Comparison of ENCODE assay signal across 8 cellular contexts in genomic region chr1:175000697-175001187, GRCh38. TPM values are rescaled to one million over a fixed set of nuclear protein-coding genes. Genes with fewer than 3 reads are reported as not detected.
DNase-seq lines count a peak whose midpoint lies in the region; ATAC-seq and TF ChIP-seq lines count a peak whose summit lies in the region.

No MANE protein-coding gene starts in this region.

- H3K9ac ChIP-seq in BLaER1, result peak overlapping the region; percentile 98

- TF ChIP-seq CTCF in LNCaP clone FGC (IDR thresholded peaks at IDR 0.05; ENCODE audit: control insufficient read depth, extremely low read depth, insufficient read depth), result no peak
- no peak for TF ChIP-seq CTCF in choroid plexus epithelial cell (conservative IDR thresholded peaks at IDR 0.05; ENCODE audit: low read depth, low read length)

- H3K4me3 ChIP-seq in BLaER1, result peak overlapping the region; percentile 98
- H3K4me3 ChIP-seq in LNCaP clone FGC (ENCODE audit: low read depth, low read length), result peak overlapping the region; percentile 91
- H3K4me3 ChIP-seq in choroid plexus epithelial cell (ENCODE audit: low read depth, low read length), result peak overlapping the region; percentile 83
- peak overlapping the region; percentile 90 to 98 for H3K4me3 ChIP-seq in muscle layer of duodenum (ENCODE audit: low read depth in 1 of 2, low read length in 2 of 2)

- H3K27me3 ChIP-seq in BLaER1 (no peaks in the 10 kb centered on the region), muscle layer of duodenum (ENCODE audit: low read depth, low read length) (no peaks in the 10 kb centered on the region)

- H3K4me2 ChIP-seq in BLaER1, result peak overlapping the region; percentile 86

- ATAC-seq in HG03280 (IDR thresholded peaks at IDR 0.05; ENCODE audit: unreplicated experiment), result no peak
- ATAC-seq in GM19023 (IDR thresholded peaks at IDR 0.05; ENCODE audit: unreplicated experiment), result no peak

- H4K20me1 ChIP-seq in BLaER1, result peaks cover 57% of the 10 kb centered on the region

- DNase-seq in LNCaP clone FGC (ENCODE audit: low read depth), result no peak
- no peak for DNase-seq in choroid plexus epithelial cell (ENCODE audit: low read depth)
- no peak for DNase-seq in occipital lobe (lab: John Stamatoyannopoulos, UW)
- no peak for DNase-seq in NCI-H2029 treated with DMSO at 0.1 percent for 48 hours (lab: John Stamatoyannopoulos, UW)

- H3K4me1 ChIP-seq in BLaER1 (peaks cover 35% of the 10 kb centered on the region), muscle layer of duodenum (ENCODE audit: control insufficient read depth in 1 of 2, insufficient read depth in 2 of 2, low read length in 2 of 2) (peaks cover 4 to 20% of the 10 kb centered on the region in 2 donors)

- H3K9me3 ChIP-seq in BLaER1 (peaks cover 4% of the 10 kb centered on the region; the same call in 1 of the 2 replicates), muscle layer of duodenum (ENCODE audit: control insufficient read depth in 1 of 2, low read length in 2 of 2) (no peaks in the 10 kb centered on the region)

- peaks cover 22% of the 10 kb centered on the region for H3K36me3 ChIP-seq in BLaER1
- H3K36me3 ChIP-seq in muscle layer of duodenum (ENCODE audit: control insufficient read depth in 1 of 2, insufficient read depth in 2 of 2, low read length in 2 of 2), result peaks cover 6 to 10% of the 10 kb centered on the region in 2 donors

- H3K27ac ChIP-seq in BLaER1 (peak overlapping the region; percentile 99), muscle layer of duodenum (ENCODE audit: low read length) (peak overlapping the region; percentile 71)

RNA-seq across cellular contexts. Expression of gene CACYBP, which starts 1.0 kb away (rescaled TPM):
- 103 TPM for total RNA-seq in occipital lobe

RNA-seq across cellular contexts. Expression of gene MRPS14, which starts 22.5 kb away (rescaled TPM):
- total RNA-seq in occipital lobe, result 51.0 TPM
